In genomic region chr6:21317634-21318033, GRCh38 we compare ENCODE assay signal across 22 cellular contexts.
DNase-seq lines count a peak whose midpoint lies in the region; TF ChIP-seq lines count a peak whose summit lies in the region.
"Had no signal": no experiment of that assay in that cellular context is flagged by ENCODE, and none has a peak within 500 bp of the region (broad histone marks: within the 10 kb centered on the region; RNA-seq: fewer than 3 reads in every experiment).

No MANE protein-coding gene starts in this region.

- no peak overlapping the region for H3K4me3 ChIP-seq in ACC112 (ENCODE audit: low read depth, low read length)
- H3K4me3 ChIP-seq: BLaER1 treated with 17β-estradiol and CSF1 and Interleukin-3, amounts not matched to agents 10 nM and 100 nM had no signal

- H3K27me3 ChIP-seq in ACC112 (ENCODE audit: insufficient read depth, low read length) = no peaks in the 10 kb centered on the region
- H3K27me3 ChIP-seq: BLaER1 treated with 17β-estradiol and CSF1 and Interleukin-3, amounts not matched to agents 10 nM and 100 nM had no signal

- H3K36me3 Mint-ChIP-seq in HFFc6 (ENCODE audit: low read depth) (no peaks in the 10 kb centered on the region; the same call in 1 of the 2 replicates), progenitor cell of endocrine pancreas (ENCODE audit: insufficient read depth) (peaks cover 4% of the 10 kb centered on the region)

- H3K27ac Mint-ChIP-seq in HFFc6 (no peak overlapping the region), progenitor cell of endocrine pancreas (peak overlapping the region; percentile 46)
- H3K27ac Mint-ChIP-seq: CD4-positive, alpha-beta T cell had no signal

- TF ChIP-seq CTCF in HFFc6 (IDR thresholded peaks at IDR 0.05) (no peak), progenitor cell of endocrine pancreas (IDR thresholded peaks at IDR 0.05; ENCODE audit: unreplicated experiment) (no peak)

- no peak for DNase-seq in HFFc6
- DNase-seq in left kidney (ENCODE audit: low read depth, low spot score) = peak; percentile 54
- no peak for DNase-seq in progenitor cell of endocrine pancreas (ENCODE audit: low spot score, unreplicated experiment)
- no peak for DNase-seq in activated gamma-delta T cell (lab: John Stamatoyannopoulos, UW)
- DNase-seq in activated T-cell treated with anti-CD3 and anti-CD28 coated beads for 4 hours = no peak
- DNase-seq in stimulated activated CD4-positive, alpha-beta T cell treated with anti-CD3 and anti-CD28 coated beads, Interleukin-15, amount 100 ng/mL, for 24 hours = no peak
- DNase-seq: AML-193; CD4-positive, alpha-beta T cell; COR-L47; HCEC 1CT; NCI-H1092; NCI-H1417 treated with DMSO at 0.1 percent for 48 hours; NCI-H1694 treated with DMSO at 0.1 percent for 48 hours; NCI-H2081 treated with DMSO at 0.1 percent for 48 hours; NCI-H2171; NCI-H226; NCI-H510A; SHP77 had no signal

- no peaks in the 10 kb centered on the region for H3K36me3 ChIP-seq in ACC112 (ENCODE audit: insufficient read depth, low read length)
- H3K36me3 ChIP-seq: BLaER1 treated with 17β-estradiol and CSF1 and Interleukin-3, amounts not matched to agents 10 nM and 100 nM had no signal

- H3K4me3 Mint-ChIP-seq in HFFc6 (peak overlapping the region; percentile 51), progenitor cell of endocrine pancreas (ENCODE audit: low read depth) (no peak overlapping the region)
- H3K4me3 Mint-ChIP-seq: CD4-positive, alpha-beta T cell had no signal

- H3K9me3 Mint-ChIP-seq in HFFc6 (peaks cover 14% of the 10 kb centered on the region), progenitor cell of endocrine pancreas (ENCODE audit: low read depth) (peaks cover 11% of the 10 kb centered on the region)

- H3K4me1 Mint-ChIP-seq in HFFc6 (ENCODE audit: low read depth) (peaks cover 7% of the 10 kb centered on the region; the same call in 1 of the 2 replicates), progenitor cell of endocrine pancreas (ENCODE audit: low read depth) (peaks cover 9% of the 10 kb centered on the region)

- H3K27me3 Mint-ChIP-seq in HFFc6 (ENCODE audit: insufficient read depth) (peaks cover 9% of the 10 kb centered on the region), progenitor cell of endocrine pancreas (no peaks in the 10 kb centered on the region)
- H3K27me3 Mint-ChIP-seq: CD4-positive, alpha-beta T cell had no signal

- H3K4me1 ChIP-seq in ACC112 (ENCODE audit: control insufficient read depth, insufficient read depth, low read length, unreplicated experiment) = no peaks in the 10 kb centered on the region
- H3K4me1 ChIP-seq: BLaER1 treated with 17β-estradiol and CSF1 and Interleukin-3, amounts not matched to agents 10 nM and 100 nM had no signal

- no peaks in the 10 kb centered on the region for H3K79me2 ChIP-seq in ACC112 (ENCODE audit: control insufficient read depth, insufficient read depth, low read length, unreplicated experiment)

- H2AFZ ChIP-seq in ACC112 (ENCODE audit: low read length, unreplicated experiment) = peak overlapping the region; percentile 25

- H3K27ac ChIP-seq in ACC112 (ENCODE audit: low read depth, low read length) = no peak overlapping the region
- H3K27ac ChIP-seq: BLaER1 treated with 17β-estradiol and CSF1 and Interleukin-3, amounts not matched to agents 10 nM and 100 nM; HL-60; RWPE1 had no signal
